In genomic region chr9:85192750-85193149, GRCh38 we compare ENCODE assay signal across 11 cellular contexts.
"Had no signal": no experiment of that assay in that cellular context is flagged by ENCODE, and none has a peak within 500 bp of the region (broad histone marks: within the 10 kb centered on the region; RNA-seq: fewer than 3 reads in every experiment).

No MANE protein-coding gene starts in this region.

- H2AFZ ChIP-seq: GM23248 had no signal

- H3K9ac ChIP-seq: GM23248 had no signal

- DNase-seq: GM23248, GOT3, H7, H9, HCEC 1CT, HFFc6 had no signal

- H3K4me3 Mint-ChIP-seq: GM23338, H9, HFFc6 had no signal

- H3K4me1 ChIP-seq: HAP-1 had no signal

- H3K36me3 ChIP-seq: HAP-1 had no signal

- H3K9me3 Mint-ChIP-seq: GM23338 had no signal

- H3K27ac Mint-ChIP-seq: GM23338, H9, HFFc6 had no signal

- ATAC-seq: GM23338, HCT116 had no signal

- H3K4me2 ChIP-seq: GM23338 had no signal

- H3K4me3 ChIP-seq: GM23248, GM23338, HAP-1 had no signal

- FAIRE-seq: H1, H54 had no signal

- H3K9me3 ChIP-seq: HAP-1 had no signal

- H3K27ac ChIP-seq: GM23248 had no signal
